Comparison of ENCODE assay signal across 17 cellular contexts in genomic region chr18:25651553-25651952, GRCh38.
DNase-seq lines count a peak whose midpoint lies in the region; ATAC-seq and TF ChIP-seq lines count a peak whose summit lies in the region.
"Had no signal": no experiment of that assay in that cellular context is flagged by ENCODE, and none has a peak within 500 bp of the region (broad histone marks: within the 10 kb centered on the region; RNA-seq: fewer than 3 reads in every experiment).

No MANE protein-coding gene starts in this region.

- H3K4me1 ChIP-seq in fibroblast of lung (ENCODE audit: control insufficient read depth, extremely low read depth, insufficient read depth, low read length): peaks cover 22% of the 10 kb centered on the region
- H3K4me1 ChIP-seq: BE2C had no signal

- ATAC-seq in GM21529 (IDR thresholded peaks at IDR 0.05; ENCODE audit: unreplicated experiment): no peak
- ATAC-seq in GM19455 (IDR thresholded peaks at IDR 0.05; ENCODE audit: unreplicated experiment): no peak
- ATAC-seq: Right ventricle myocardium inferior had no signal

- TF ChIP-seq CTCF in fibroblast of lung (conservative IDR thresholded peaks at IDR 0.05 in 1 of 2, IDR thresholded peaks at IDR 0.05 in 1 of 2; ENCODE audit: low read depth in 1 of 2, low read length in 2 of 2) (no peak), osteocyte (IDR thresholded peaks at IDR 0.05) (no peak)

- no peak overlapping the region for H3K4me2 ChIP-seq in fibroblast of lung (ENCODE audit: extremely low read depth, insufficient read depth, low read length)

- peak overlapping the region; percentile 87 for H3K27ac Mint-ChIP-seq in osteocyte (ENCODE audit: unreplicated experiment)
- H3K27ac Mint-ChIP-seq: IgD-negative memory B cell had no signal

- H3K4me1 Mint-ChIP-seq in osteocyte (ENCODE audit: unreplicated experiment): peaks cover 39% of the 10 kb centered on the region
- H3K4me1 Mint-ChIP-seq: IgD-negative memory B cell had no signal

- peak overlapping the region; percentile 82 for H3K27ac ChIP-seq in fibroblast of lung (ENCODE audit: insufficient read depth, low read length)

- H3K4me3 ChIP-seq in fibroblast of lung (replicated peaks in 1 of 4; ENCODE audit: control extremely low read depth in 1 of 4, insufficient read depth in 1 of 4, low read depth in 3 of 4, low read length in 4 of 4): no peak overlapping the region

- no peak overlapping the region for H3K4me3 Mint-ChIP-seq in osteocyte (ENCODE audit: unreplicated experiment)
- H3K4me3 Mint-ChIP-seq: IgD-negative memory B cell had no signal

- H2AFZ ChIP-seq in fibroblast of lung (ENCODE audit: low read length): no peak overlapping the region

- no peaks in the 10 kb centered on the region for H3K79me2 ChIP-seq in fibroblast of lung (ENCODE audit: control insufficient read depth, insufficient read depth, low read length)

- H3K27me3 ChIP-seq in fibroblast of lung (ENCODE audit: control insufficient read depth, insufficient read depth, low read length): no peaks in the 10 kb centered on the region
- H3K27me3 ChIP-seq: BE2C had no signal

- peaks cover 10% of the 10 kb centered on the region for H3K9me3 Mint-ChIP-seq in osteocyte (ENCODE audit: unreplicated experiment)

- H3K36me3 Mint-ChIP-seq in osteocyte (ENCODE audit: unreplicated experiment): peaks cover 1% of the 10 kb centered on the region
- H3K36me3 Mint-ChIP-seq: IgD-negative memory B cell had no signal

- no peaks in the 10 kb centered on the region for H3K27me3 Mint-ChIP-seq in osteocyte (ENCODE audit: unreplicated experiment)
- H3K27me3 Mint-ChIP-seq: IgD-negative memory B cell had no signal

- no peaks in the 10 kb centered on the region for H3K36me3 ChIP-seq in fibroblast of lung (ENCODE audit: control insufficient read depth, insufficient read depth, low read length)
- H3K36me3 ChIP-seq: BE2C had no signal

- no peaks in the 10 kb centered on the region for H3K9me3 ChIP-seq in fibroblast of lung (ENCODE audit: control insufficient read depth, insufficient read depth, low read depth, low read length)
- H3K9me3 ChIP-seq: BE2C had no signal

- DNase-seq in EH (ENCODE audit: low read depth) (peak; percentile 24), LHCN-M2 (ENCODE audit: low read depth) (peak; percentile 64), fibroblast of lung (ENCODE audit: low read depth in 2 of 2) (no peak), osteocyte (ENCODE audit: extremely low spot score, unreplicated experiment) (no peak), T-helper 1 cell (no peak), nucleus accumbens (lab: John Stamatoyannopoulos, UW) (no peak)
- DNase-seq: BE2C, DMS53, HCEC 1CT, NCI-H1694, NCI-H2081 treated with DMSO at 0.1 percent for 48 hours, NCI-H2171 treated with DMSO at 0.1 percent for 48 hours, NCI-H526 had no signal

- no peak overlapping the region for H3K9ac ChIP-seq in fibroblast of lung (ENCODE audit: insufficient read depth, low read length)

- H4K20me1 ChIP-seq in fibroblast of lung (ENCODE audit: control insufficient read depth, extremely low read depth, insufficient read depth, low read length): no peaks in the 10 kb centered on the region

Comparison
In these comparisons a context has a peak if more than half of its experiments do, and no peak if none do; other contexts are left out.
1. DNase-seq: peak in EH (single experiment) and LHCN-M2 (single experiment); none in fibroblast of lung (0 of 2), osteocyte (single experiment), T-helper 1 cell (0 of 5) and nucleus accumbens (0 of 56).